In the genomic region with DNA sequence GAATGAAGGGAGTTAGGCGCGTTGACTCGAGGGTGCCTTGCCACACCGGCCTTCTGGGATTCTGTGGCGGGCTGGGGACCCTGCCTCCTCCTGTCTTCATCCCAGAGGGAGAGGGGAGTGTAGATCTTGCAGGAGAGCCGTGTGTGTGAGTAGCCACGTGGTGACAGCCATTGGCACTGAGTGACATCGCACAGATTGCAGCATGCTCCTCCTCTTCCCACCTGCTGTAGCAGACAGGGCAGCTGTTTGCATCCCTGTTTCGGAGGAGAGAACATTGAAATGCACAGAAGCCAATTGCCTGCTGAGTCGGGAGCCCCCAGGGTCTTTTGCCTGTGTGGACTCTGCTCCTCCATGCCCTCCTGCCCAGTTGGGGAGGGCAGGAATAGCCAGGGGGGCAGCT, we compare ENCODE assay signal across 15 cellular contexts.
DNase-seq lines count a peak whose midpoint lies in the region; ATAC-seq and TF ChIP-seq lines count a peak whose summit lies in the region.
"Had no signal": no experiment of that assay in that cellular context is flagged by ENCODE, and none has a peak within 500 bp of the region (broad histone marks: within the 10 kb centered on the region; RNA-seq: fewer than 3 reads in every experiment).

No MANE protein-coding gene starts in this region.

- no peaks in the 10 kb centered on the region for H3K27me3 ChIP-seq in WERI-Rb-1 (ENCODE audit: insufficient read depth, low read depth, severe bottlenecking)

- DNase-seq in ELF-1 (ENCODE audit: low read depth, low spot score) = peak; percentile 47
- DNase-seq in NCI-H1694 treated with DMSO at 0.1 percent for 48 hours (lab: John Stamatoyannopoulos, UW) = peak; percentile 1
- DNase-seq in WERI-Rb-1 = peak; percentile 21
- peak; percentile 30 for DNase-seq in iPS-NIHi11 (ENCODE audit: low spot score)
- no peak for DNase-seq in CD1c-positive myeloid dendritic cell (ENCODE audit: extremely low spot score)
- DNase-seq in kidney glomerular epithelial cell (lab: John Stamatoyannopoulos, UW) = no peak
- DNase-seq in NCI-H1092 (lab: John Stamatoyannopoulos, UW) = no peak
- DNase-seq: ACHN; CD8-positive, alpha-beta T cell; NCI-H2081; NCI-H510A treated with DMSO at 0.1 percent for 48 hours; RPMI8226; SIG-M5; SW 1271 had no signal

- H3K27ac ChIP-seq in WERI-Rb-1 = no peak overlapping the region

- H3K36me3 ChIP-seq in WERI-Rb-1 = no peaks in the 10 kb centered on the region

- no peaks in the 10 kb centered on the region for H3K9me3 ChIP-seq in WERI-Rb-1 (ENCODE audit: severe bottlenecking)

- no peak for TF ChIP-seq CTCF in WERI-Rb-1 (IDR thresholded peaks at IDR 0.05; ENCODE audit: low read depth, low read length)

- ATAC-seq in HG03442 (IDR thresholded peaks at IDR 0.05; ENCODE audit: unreplicated experiment) = no peak
- ATAC-seq: CD8-positive, alpha-beta T cell had no signal

- no peak overlapping the region for H3K4me3 ChIP-seq in WERI-Rb-1 (ENCODE audit: low read depth, low read length)

Comparison
In these comparisons a context has a peak if more than half of its experiments do, and no peak if none do; other contexts are left out.
1. DNase-seq: peak in ELF-1 (single experiment), NCI-H1694 treated with DMSO at 0.1 percent for 48 hours (single experiment), WERI-Rb-1 (single experiment) and iPS-NIHi11 (single experiment); none in CD1c-positive myeloid dendritic cell (single experiment), kidney glomerular epithelial cell (single experiment) and NCI-H1092 (single experiment).